Comparison of ENCODE assay signal across 21 cellular contexts in the genomic region with DNA sequence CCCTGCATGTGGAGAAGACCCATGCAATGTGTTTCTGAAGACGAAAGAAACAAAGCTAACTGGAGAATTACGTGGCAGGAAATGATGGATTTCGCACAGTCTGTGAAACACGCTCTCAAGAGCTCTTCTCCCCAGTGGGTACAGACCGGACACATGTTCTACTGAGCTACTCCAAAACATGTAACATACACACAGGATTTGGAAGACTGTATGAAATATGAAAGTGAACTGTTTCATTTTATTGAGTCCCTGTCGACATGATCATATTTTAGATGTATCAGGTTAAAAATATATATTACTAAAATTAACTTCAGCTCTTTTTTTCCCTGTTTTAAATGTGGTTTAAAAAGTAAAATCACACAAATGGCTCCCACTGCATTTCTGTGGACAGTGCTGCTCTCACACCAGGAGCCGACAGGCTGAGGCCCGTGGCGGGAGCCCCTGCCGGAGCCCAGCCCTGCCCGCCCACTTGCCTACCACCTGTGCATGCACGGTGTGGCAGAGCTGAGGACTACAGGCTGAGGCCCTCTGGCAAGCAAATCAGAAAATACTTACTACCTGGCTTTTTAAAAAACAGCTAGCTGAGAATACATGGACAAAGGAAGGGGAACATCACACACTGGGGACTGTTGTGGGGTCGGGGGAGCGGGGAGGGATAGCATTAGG.
"Had no signal": no experiment of that assay in that cellular context is flagged by ENCODE, and none has a peak within 500 bp of the region (broad histone marks: within the 10 kb centered on the region; RNA-seq: fewer than 3 reads in every experiment).

No MANE protein-coding gene starts in this region.

- H3K79me2 ChIP-seq: hepatocyte had no signal

- H2AFZ ChIP-seq: hepatocyte had no signal

- H3K4me1 ChIP-seq: uterus had no signal

- H3K36me3 ChIP-seq: tibial nerve, uterus had no signal

- H3K27me3 ChIP-seq: hepatocyte, tibial nerve, uterus had no signal

- DNase-seq: activated CD4-positive, alpha-beta memory T cell treated with anti-CD3 and anti-CD28 coated beads, Interleukin-2, amount 10 ng/mL, durations not matched to agents 7 days and 5 days; activated CD4-positive, alpha-beta T cell treated with anti-CD3 and anti-CD28 coated beads, Interleukin-2, amount 10 ng/mL, durations not matched to agents 24 days and 14 days; activated effector memory CD4-positive, alpha-beta T cell treated with Interleukin-2 at 50 U/mL for 16 hours; activated naive CD4-positive, alpha-beta T cell treated with anti-CD3 and anti-CD28 coated beads, Interleukin-2, amount 50 U/mL, for 16 hours; activated naive CD8-positive, alpha-beta T cell treated with anti-CD3 and anti-CD28 coated beads, Interleukin-2, amount 50 U/mL, for 24 hours; activated T-cell treated with anti-CD3 and anti-CD28 coated beads, Interleukin-2, amount 50 U/mL, for 72 hours; dermis blood vessel endothelial cell; effector CD8-positive, alpha-beta T cell; foreskin melanocyte; immature natural killer cell; mesendoderm; naive B cell; occipital lobe; stimulated activated CD4-positive, alpha-beta T cell treated with anti-CD3 and anti-CD28 coated beads, Interleukin-1b, Interleukin-23, amount 100 ng/mL, for 48 hours; stimulated activated naive CD8-positive, alpha-beta T cell treated with anti-CD3 and anti-CD28 coated beads, Interleukin-15, amount 100 ng/mL, for 72 hours; T-cell; uterus had no signal

- H3K27ac ChIP-seq: hepatocyte, tibial nerve, uterus, VCaP had no signal

- ATAC-seq: activated CD4-positive, CD25-positive, alpha-beta regulatory T cell treated with anti-CD3 and anti-CD28 coated beads, Interleukin-2, amount 50 U/mL, for 24 hours; activated naive CD8-positive, alpha-beta T cell treated with anti-CD3 and anti-CD28 coated beads, Interleukin-2, amount 50 U/mL, for 24 hours; activated T-cell treated with anti-CD3 and anti-CD28 coated beads, Interleukin-2, amount 50 U/mL, for 72 hours; stimulated activated naive CD8-positive, alpha-beta T cell treated with anti-CD3 and anti-CD28 coated beads, Interleukin-15, amount 100 ng/mL, for 72 hours; T-cell had no signal

- H3K9me3 ChIP-seq: tibial nerve, uterus had no signal

- H3K4me3 ChIP-seq: hepatocyte, tibial nerve, uterus had no signal

- H3K4me2 ChIP-seq: hepatocyte had no signal
